29 cellular contexts compared by ENCODE assay signal in genomic region chr3:60463655-60464054, GRCh38.
"Had no signal": no experiment of that assay in that cellular context is flagged by ENCODE, and none has a peak within 500 bp of the region (broad histone marks: within the 10 kb centered on the region; RNA-seq: fewer than 3 reads in every experiment).

No MANE protein-coding gene starts in this region.

- H3K9me3 Mint-ChIP-seq: activated naive CD8-positive, alpha-beta T cell treated with anti-CD3 and anti-CD28 coated beads, Interleukin-2, amount 10 ng/mL, durations not matched to agents 7 days and 5 days had no signal

- H3K36me3 Mint-ChIP-seq: activated CD4-positive, alpha-beta memory T cell treated with anti-CD3 and anti-CD28 coated beads for 36 hours; activated CD8-positive, alpha-beta memory T cell treated with anti-CD3 and anti-CD28 coated beads, Interleukin-2, amount 10 ng/mL, durations not matched to agents 7 days and 5 days; activated naive CD4-positive, alpha-beta T cell treated with anti-CD3 and anti-CD28 coated beads, Interleukin-2, amount 10 ng/mL, durations not matched to agents 7 days and 5 days; activated naive CD8-positive, alpha-beta T cell treated with anti-CD3 and anti-CD28 coated beads, Interleukin-2, amount 10 ng/mL, durations not matched to agents 7 days and 5 days had no signal

- H3K4me1 Mint-ChIP-seq: activated CD4-positive, alpha-beta T cell treated with anti-CD3 and anti-CD28 coated beads for 36 hours; activated CD4-positive, alpha-beta T cell treated with anti-CD3 and anti-CD28 coated beads, Interleukin-2, amount 10 ng/mL, durations not matched to agents 24 days and 14 days; activated CD8-positive, alpha-beta memory T cell treated with anti-CD3 and anti-CD28 coated beads, Interleukin-2, amount 10 ng/mL, durations not matched to agents 7 days and 5 days; activated naive CD4-positive, alpha-beta T cell treated with anti-CD3 and anti-CD28 coated beads, Interleukin-2, amount 10 ng/mL, durations not matched to agents 7 days and 5 days; activated naive CD8-positive, alpha-beta T cell treated with anti-CD3 and anti-CD28 coated beads, Interleukin-2, amount 10 ng/mL, durations not matched to agents 7 days and 5 days; T-helper 17 cell had no signal

- ATAC-seq: activated CD4-positive, alpha-beta T cell treated with anti-CD3 and anti-CD28 coated beads for 36 hours; activated CD8-positive, alpha-beta memory T cell treated with anti-CD3 and anti-CD28 coated beads, Interleukin-2, amount 10 ng/mL, durations not matched to agents 7 days and 5 days; activated CD8-positive, alpha-beta T cell treated with anti-CD3 and anti-CD28 coated beads, Interleukin-2, amount 10 ng/mL, durations not matched to agents 7 days and 5 days; activated naive CD4-positive, alpha-beta T cell treated with anti-CD3 and anti-CD28 coated beads, Interleukin-2, amount 50 U/mL, for 72 hours; activated T-cell treated with anti-CD3 and anti-CD28 coated beads, Interleukin-2, amount 50 U/mL, for 72 hours; esophagus mucosa; heart left ventricle; T-helper 17 cell had no signal

- DNase-seq: activated CD4-positive, alpha-beta memory T cell treated with anti-CD3 and anti-CD28 coated beads for 36 hours; activated CD4-positive, alpha-beta T cell treated with anti-CD3 and anti-CD28 coated beads for 36 hours; activated CD4-positive, alpha-beta T cell treated with anti-CD3 and anti-CD28 coated beads, Interleukin-2, amount 10 ng/mL, durations not matched to agents 24 days and 14 days; activated CD4-positive, CD25-positive, alpha-beta regulatory T cell; activated CD4-positive, CD25-positive, alpha-beta regulatory T cell treated with anti-CD3 and anti-CD28 coated beads, Interleukin-2, amount 50 U/mL, for 72 hours; activated CD8-positive, alpha-beta memory T cell treated with anti-CD3 and anti-CD28 coated beads, Interleukin-2, amount 10 ng/mL, durations not matched to agents 7 days and 5 days; activated CD8-positive, alpha-beta memory T cell treated with anti-CD3 and anti-CD28 coated beads, Interleukin-2, amount 50 U/mL, for 48 hours; activated CD8-positive, alpha-beta T cell treated with anti-CD3 and anti-CD28 coated beads, Interleukin-2, amount 10 ng/mL, durations not matched to agents 7 days and 5 days; activated gamma-delta T cell; activated naive CD4-positive, alpha-beta T cell; activated naive CD4-positive, alpha-beta T cell treated with anti-CD3 and anti-CD28 coated beads, Interleukin-2, amount 10 ng/mL, durations not matched to agents 7 days and 5 days; activated naive CD8-positive, alpha-beta T cell treated with anti-CD3 and anti-CD28 coated beads, Interleukin-2, amount 10 ng/mL, durations not matched to agents 7 days and 5 days; activated T-cell treated with anti-CD3 and anti-CD28 coated beads for 4 hours; activated T-cell treated with anti-CD3 and anti-CD28 coated beads, Interleukin-2, amount 50 U/mL, for 24 hours; activated T-cell treated with anti-CD3 and anti-CD28 coated beads, Interleukin-2, amount 50 U/mL, for 72 hours; central memory CD4-positive, alpha-beta T cell; cerebellar nuclear complex; colonic mucosa; effector CD8-positive, alpha-beta T cell; endodermal cell; foreskin fibroblast; heart left ventricle; T-helper 1 cell; T-helper 17 cell; T1000 had no signal

- H3K27me3 Mint-ChIP-seq: activated CD4-positive, alpha-beta memory T cell treated with anti-CD3 and anti-CD28 coated beads for 36 hours; activated CD4-positive, alpha-beta T cell treated with anti-CD3 and anti-CD28 coated beads for 36 hours; activated CD8-positive, alpha-beta memory T cell treated with anti-CD3 and anti-CD28 coated beads, Interleukin-2, amount 10 ng/mL, durations not matched to agents 7 days and 5 days; activated naive CD8-positive, alpha-beta T cell treated with anti-CD3 and anti-CD28 coated beads, Interleukin-2, amount 10 ng/mL, durations not matched to agents 7 days and 5 days; activated T-cell treated with anti-CD3 and anti-CD28 coated beads, Interleukin-2, amount 50 U/mL, for 24 hours; brain; T-helper 17 cell had no signal

- H3K27ac Mint-ChIP-seq: activated CD4-positive, alpha-beta memory T cell treated with anti-CD3 and anti-CD28 coated beads for 36 hours; activated CD4-positive, alpha-beta T cell treated with anti-CD3 and anti-CD28 coated beads for 36 hours; activated CD4-positive, alpha-beta T cell treated with anti-CD3 and anti-CD28 coated beads, Interleukin-2, amount 10 ng/mL, durations not matched to agents 24 days and 14 days; activated CD8-positive, alpha-beta memory T cell treated with anti-CD3 and anti-CD28 coated beads, Interleukin-2, amount 10 ng/mL, durations not matched to agents 7 days and 5 days; activated CD8-positive, alpha-beta T cell treated with anti-CD3 and anti-CD28 coated beads, Interleukin-2, amount 10 ng/mL, durations not matched to agents 7 days and 5 days; activated naive CD4-positive, alpha-beta T cell treated with anti-CD3 and anti-CD28 coated beads, Interleukin-2, amount 10 ng/mL, durations not matched to agents 7 days and 5 days; activated naive CD4-positive, alpha-beta T cell treated with anti-CD3 and anti-CD28 coated beads, Interleukin-2, amount 50 U/mL, for 72 hours; activated naive CD8-positive, alpha-beta T cell treated with anti-CD3 and anti-CD28 coated beads, Interleukin-2, amount 10 ng/mL, durations not matched to agents 7 days and 5 days; activated T-cell treated with anti-CD3 and anti-CD28 coated beads, Interleukin-2, amount 50 U/mL, for 24 hours; activated T-cell treated with anti-CD3 and anti-CD28 coated beads, Interleukin-2, amount 50 U/mL, for 72 hours; brain; endodermal cell; T-helper 17 cell; T-helper 2 cell treated with Interferon-gamma antibody and Interleukin-4, amounts not matched to agents 5 μg/mL and 100 μg/mL, for 36 hours had no signal

- H3K4me3 Mint-ChIP-seq: activated CD4-positive, alpha-beta memory T cell treated with anti-CD3 and anti-CD28 coated beads for 36 hours; activated CD4-positive, alpha-beta T cell treated with anti-CD3 and anti-CD28 coated beads for 36 hours; activated CD4-positive, alpha-beta T cell treated with anti-CD3 and anti-CD28 coated beads, Interleukin-2, amount 10 ng/mL, durations not matched to agents 24 days and 14 days; activated CD8-positive, alpha-beta memory T cell treated with anti-CD3 and anti-CD28 coated beads, Interleukin-2, amount 10 ng/mL, durations not matched to agents 7 days and 5 days; activated CD8-positive, alpha-beta T cell treated with anti-CD3 and anti-CD28 coated beads, Interleukin-2, amount 10 ng/mL, durations not matched to agents 7 days and 5 days; activated naive CD4-positive, alpha-beta T cell treated with anti-CD3 and anti-CD28 coated beads, Interleukin-2, amount 10 ng/mL, durations not matched to agents 7 days and 5 days; activated naive CD8-positive, alpha-beta T cell treated with anti-CD3 and anti-CD28 coated beads, Interleukin-2, amount 10 ng/mL, durations not matched to agents 7 days and 5 days; activated T-cell treated with anti-CD3 and anti-CD28 coated beads, Interleukin-2, amount 50 U/mL, for 24 hours; activated T-cell treated with anti-CD3 and anti-CD28 coated beads, Interleukin-2, amount 50 U/mL, for 72 hours; brain; endodermal cell; T-helper 17 cell; T-helper 2 cell treated with Interferon-gamma antibody and Interleukin-4, amounts not matched to agents 5 μg/mL and 100 μg/mL, for 36 hours had no signal
